ENCODE assay signal across 27 cellular contexts in genomic region chr17:73806768-73807167, GRCh38.
"Had no signal": no experiment of that assay in that cellular context is flagged by ENCODE, and none has a peak within 500 bp of the region (broad histone marks: within the 10 kb centered on the region; RNA-seq: fewer than 3 reads in every experiment).

No MANE protein-coding gene starts in this region.

- FAIRE-seq: colon, endometrium, endothelial cell of umbilical vein had no signal

- H3K36me3 ChIP-seq: colonic mucosa, esophagus muscularis mucosa, esophagus squamous epithelium, gastrocnemius medialis, gastroesophageal sphincter, heart left ventricle, heart right ventricle had no signal

- DNase-seq: colonic mucosa; cortex of kidney; dermis blood vessel endothelial cell; dorsolateral prefrontal cortex; effector CD4-positive, alpha-beta T cell; effector CD8-positive, alpha-beta T cell; effector memory CD4-positive, alpha-beta T cell; effector memory CD8-positive, alpha-beta T cell; endodermal cell; erythroblast; esophagus squamous epithelium; foreskin fibroblast; foreskin keratinocyte; foreskin melanocyte; gastrocnemius medialis; glutamatergic neuron; head of caudate nucleus; heart left ventricle; heart right ventricle had no signal

- H3K27ac ChIP-seq: colonic mucosa, coronary artery, dorsolateral prefrontal cortex, epithelial cell of prostate, esophagus muscularis mucosa, esophagus squamous epithelium, foreskin keratinocyte, gastrocnemius medialis, gastroesophageal sphincter, heart left ventricle, heart right ventricle had no signal

- H3K9me3 ChIP-seq: colonic mucosa, gastrocnemius medialis had no signal

- H3K27me3 ChIP-seq: colonic mucosa, foreskin keratinocyte had no signal

- H3K4me3 ChIP-seq: colonic mucosa, coronary artery, dorsolateral prefrontal cortex, esophagus muscularis mucosa, esophagus squamous epithelium, gastrocnemius medialis, gastroesophageal sphincter, heart left ventricle, heart right ventricle had no signal

- ATAC-seq: effector memory CD8-positive, alpha-beta T cell; esophagus mucosa; foreskin keratinocyte; gastrocnemius medialis; gastroesophageal sphincter; heart left ventricle; heart right ventricle had no signal

- H3K4me1 ChIP-seq: colonic mucosa, esophagus muscularis mucosa, esophagus squamous epithelium, foreskin keratinocyte, gastrocnemius medialis, gastroesophageal sphincter, heart left ventricle had no signal
